1 cellular context compared by ENCODE assay signal in the genomic region with DNA sequence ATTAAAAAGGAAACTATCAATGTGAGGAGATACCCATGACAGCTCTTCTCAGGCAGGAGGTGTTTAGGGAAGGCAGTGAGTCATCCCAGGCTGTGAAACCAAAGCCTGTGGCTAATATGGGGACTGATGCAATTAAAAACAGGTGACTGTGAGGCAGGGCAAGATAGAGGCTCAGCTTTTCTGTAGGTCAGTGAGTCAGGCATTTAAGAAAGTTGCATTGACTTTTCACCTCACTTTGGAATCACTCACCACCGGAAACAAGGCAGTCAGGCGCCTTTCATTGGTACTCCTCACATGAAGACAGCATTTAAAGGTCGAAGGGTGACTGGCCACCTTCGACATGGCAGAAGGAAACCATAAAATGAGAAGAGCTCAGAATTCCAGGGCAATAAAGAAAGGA.
TF ChIP-seq lines count a peak whose summit lies in the region.

No MANE protein-coding gene starts in this region.

TF ChIP-seq in HepG2, 621 proteins besides CTCF, POLR2A, EP300 and RAD21 (continued from another document):
- TF ChIP-seq, protein P1, sequence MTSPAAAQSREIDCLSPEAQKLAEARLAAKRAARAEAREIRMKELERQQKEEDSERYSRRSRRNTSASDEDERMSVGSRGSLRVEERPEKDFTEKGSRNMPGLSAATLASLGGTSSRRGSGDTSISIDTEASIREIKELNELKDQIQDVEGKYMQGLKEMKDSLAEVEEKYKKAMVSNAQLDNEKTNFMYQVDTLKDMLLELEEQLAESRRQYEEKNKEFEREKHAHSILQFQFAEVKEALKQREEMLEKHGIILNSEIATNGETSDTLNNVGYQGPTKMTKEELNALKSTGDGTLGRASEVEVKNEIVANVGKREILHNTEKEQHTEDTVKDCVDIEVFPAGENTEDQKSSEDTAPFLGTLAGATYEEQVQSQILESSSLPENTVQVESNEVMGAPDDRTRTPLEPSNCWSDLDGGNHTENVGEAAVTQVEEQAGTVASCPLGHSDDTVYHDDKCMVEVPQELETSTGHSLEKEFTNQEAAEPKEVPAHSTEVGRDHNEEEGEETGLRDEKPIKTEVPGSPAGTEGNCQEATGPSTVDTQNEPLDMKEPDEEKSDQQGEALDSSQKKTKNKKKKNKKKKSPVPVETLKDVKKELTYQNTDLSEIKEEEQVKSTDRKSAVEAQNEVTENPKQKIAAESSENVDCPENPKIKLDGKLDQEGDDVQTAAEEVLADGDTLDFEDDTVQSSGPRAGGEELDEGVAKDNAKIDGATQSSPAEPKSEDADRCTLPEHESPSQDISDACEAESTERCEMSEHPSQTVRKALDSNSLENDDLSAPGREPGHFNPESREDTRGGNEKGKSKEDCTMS (CRISPR knock-in tag; conservative IDR thresholded peaks at IDR 0.05), result no peak
- TF ChIP-seq THYN1 (CRISPR knock-in tag; IDR thresholded peaks at IDR 0.05; ENCODE audit: borderline replicate concordance, low read depth) (no peak), ZNF781 (CRISPR knock-in tag; IDR thresholded peaks at IDR 0.05; ENCODE audit: borderline replicate concordance, not compliant biosample characterization) (no peak), HNRNPUL1 (IDR thresholded peaks at IDR 0.05; ENCODE audit: low read depth, low read length) (no peak), NFIB (CRISPR knock-in tag; IDR thresholded peaks at IDR 0.05; ENCODE audit: borderline replicate concordance) (no peak), RFX5 (IDR thresholded peaks at IDR 0.05; ENCODE audit: low read depth, low read length) (no peak), NCOA2 (CRISPR knock-in tag; IDR thresholded peaks at IDR 0.05) (no peak), TOPORS (CRISPR knock-in tag; IDR thresholded peaks at IDR 0.05) (no peak), ZNF543 (CRISPR knock-in tag; IDR thresholded peaks at IDR 0.05) (no peak), ZNF354B (CRISPR knock-in tag; IDR thresholded peaks at IDR 0.05) (no peak), HNRNPL (IDR thresholded peaks at IDR 0.05; ENCODE audit: low read depth, low read length) (no peak)
- TF ChIP-seq, protein P2, sequence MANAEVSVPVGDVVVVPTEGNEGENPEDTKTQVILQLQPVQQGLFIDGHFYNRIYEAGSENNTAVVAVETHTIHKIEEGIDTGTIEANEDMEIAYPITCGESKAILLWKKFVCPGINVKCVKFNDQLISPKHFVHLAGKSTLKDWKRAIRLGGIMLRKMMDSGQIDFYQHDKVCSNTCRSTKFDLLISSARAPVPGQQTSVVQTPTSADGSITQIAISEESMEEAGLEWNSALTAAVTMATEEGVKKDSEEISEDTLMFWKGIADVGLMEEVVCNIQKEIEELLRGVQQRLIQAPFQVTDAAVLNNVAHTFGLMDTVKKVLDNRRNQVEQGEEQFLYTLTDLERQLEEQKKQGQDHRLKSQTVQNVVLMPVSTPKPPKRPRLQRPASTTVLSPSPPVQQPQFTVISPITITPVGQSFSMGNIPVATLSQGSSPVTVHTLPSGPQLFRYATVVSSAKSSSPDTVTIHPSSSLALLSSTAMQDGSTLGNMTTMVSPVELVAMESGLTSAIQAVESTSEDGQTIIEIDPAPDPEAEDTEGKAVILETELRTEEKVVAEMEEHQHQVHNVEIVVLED (CRISPR knock-in tag; IDR thresholded peaks at IDR 0.05; ENCODE audit: borderline replicate concordance), result no peak
- TF ChIP-seq, protein P3, sequence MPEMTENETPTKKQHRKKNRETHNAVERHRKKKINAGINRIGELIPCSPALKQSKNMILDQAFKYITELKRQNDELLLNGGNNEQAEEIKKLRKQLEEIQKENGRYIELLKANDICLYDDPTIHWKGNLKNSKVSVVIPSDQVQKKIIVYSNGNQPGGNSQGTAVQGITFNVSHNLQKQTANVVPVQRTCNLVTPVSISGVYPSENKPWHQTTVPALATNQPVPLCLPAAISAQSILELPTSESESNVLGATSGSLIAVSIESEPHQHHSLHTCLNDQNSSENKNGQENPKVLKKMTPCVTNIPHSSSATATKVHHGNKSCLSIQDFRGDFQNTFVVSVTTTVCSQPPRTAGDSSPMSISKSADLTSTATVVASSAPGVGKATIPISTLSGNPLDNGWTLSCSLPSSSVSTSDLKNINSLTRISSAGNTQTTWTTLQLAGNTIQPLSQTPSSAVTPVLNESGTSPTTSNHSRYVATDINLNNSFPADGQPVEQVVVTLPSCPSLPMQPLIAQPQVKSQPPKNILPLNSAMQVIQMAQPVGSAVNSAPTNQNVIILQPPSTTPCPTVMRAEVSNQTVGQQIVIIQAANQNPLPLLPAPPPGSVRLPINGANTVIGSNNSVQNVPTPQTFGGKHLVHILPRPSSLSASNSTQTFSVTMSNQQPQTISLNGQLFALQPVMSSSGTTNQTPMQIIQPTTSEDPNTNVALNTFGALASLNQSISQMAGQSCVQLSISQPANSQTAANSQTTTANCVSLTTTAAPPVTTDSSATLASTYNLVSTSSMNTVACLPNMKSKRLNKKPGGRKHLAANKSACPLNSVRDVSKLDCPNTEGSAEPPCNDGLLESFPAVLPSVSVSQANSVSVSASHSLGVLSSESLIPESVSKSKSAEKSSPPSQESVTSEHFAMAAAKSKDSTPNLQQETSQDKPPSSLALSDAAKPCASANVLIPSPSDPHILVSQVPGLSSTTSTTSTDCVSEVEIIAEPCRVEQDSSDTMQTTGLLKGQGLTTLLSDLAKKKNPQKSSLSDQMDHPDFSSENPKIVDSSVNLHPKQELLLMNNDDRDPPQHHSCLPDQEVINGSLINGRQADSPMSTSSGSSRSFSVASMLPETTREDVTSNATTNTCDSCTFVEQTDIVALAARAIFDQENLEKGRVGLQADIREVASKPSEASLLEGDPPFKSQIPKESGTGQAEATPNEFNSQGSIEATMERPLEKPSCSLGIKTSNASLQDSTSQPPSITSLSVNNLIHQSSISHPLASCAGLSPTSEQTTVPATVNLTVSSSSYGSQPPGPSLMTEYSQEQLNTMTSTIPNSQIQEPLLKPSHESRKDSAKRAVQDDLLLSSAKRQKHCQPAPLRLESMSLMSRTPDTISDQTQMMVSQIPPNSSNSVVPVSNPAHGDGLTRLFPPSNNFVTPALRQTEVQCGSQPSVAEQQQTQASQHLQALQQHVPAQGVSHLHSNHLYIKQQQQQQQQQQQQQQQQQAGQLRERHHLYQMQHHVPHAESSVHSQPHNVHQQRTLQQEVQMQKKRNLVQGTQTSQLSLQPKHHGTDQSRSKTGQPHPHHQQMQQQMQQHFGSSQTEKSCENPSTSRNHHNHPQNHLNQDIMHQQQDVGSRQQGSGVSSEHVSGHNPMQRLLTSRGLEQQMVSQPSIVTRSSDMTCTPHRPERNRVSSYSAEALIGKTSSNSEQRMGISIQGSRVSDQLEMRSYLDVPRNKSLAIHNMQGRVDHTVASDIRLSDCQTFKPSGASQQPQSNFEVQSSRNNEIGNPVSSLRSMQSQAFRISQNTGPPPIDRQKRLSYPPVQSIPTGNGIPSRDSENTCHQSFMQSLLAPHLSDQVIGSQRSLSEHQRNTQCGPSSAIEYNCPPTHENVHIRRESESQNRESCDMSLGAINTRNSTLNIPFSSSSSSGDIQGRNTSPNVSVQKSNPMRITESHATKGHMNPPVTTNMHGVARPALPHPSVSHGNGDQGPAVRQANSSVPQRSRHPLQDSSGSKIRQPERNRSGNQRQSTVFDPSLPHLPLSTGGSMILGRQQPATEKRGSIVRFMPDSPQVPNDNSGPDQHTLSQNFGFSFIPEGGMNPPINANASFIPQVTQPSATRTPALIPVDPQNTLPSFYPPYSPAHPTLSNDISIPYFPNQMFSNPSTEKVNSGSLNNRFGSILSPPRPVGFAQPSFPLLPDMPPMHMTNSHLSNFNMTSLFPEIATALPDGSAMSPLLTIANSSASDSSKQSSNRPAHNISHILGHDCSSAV (CRISPR knock-in tag; IDR thresholded peaks at IDR 0.05; ENCODE audit: borderline replicate concordance), result no peak
